ENCODE assay signal across 24 cellular contexts in the genomic region with DNA sequence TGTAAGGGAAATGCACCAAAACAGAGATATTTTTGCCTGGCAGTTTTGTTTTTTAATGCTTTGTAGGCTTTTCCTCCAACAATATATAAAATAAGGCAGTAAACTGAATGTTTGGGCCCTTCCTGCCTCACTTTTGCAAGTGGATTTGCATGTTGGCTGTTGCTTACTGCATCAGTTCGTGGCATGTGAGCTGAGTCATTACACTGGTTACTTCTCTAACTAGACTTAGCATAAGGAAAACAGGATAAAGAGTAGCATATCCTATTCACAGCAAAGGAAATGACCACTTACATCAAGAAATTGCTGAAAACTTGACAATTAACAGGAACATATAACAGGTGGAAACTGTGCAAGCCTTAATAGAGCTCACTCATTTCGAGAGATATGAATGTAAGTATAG.
DNase-seq lines count a peak whose midpoint lies in the region; ATAC-seq lines count a peak whose summit lies in the region.
"Had no signal": no experiment of that assay in that cellular context is flagged by ENCODE, and none has a peak within 500 bp of the region (broad histone marks: within the 10 kb centered on the region; RNA-seq: fewer than 3 reads in every experiment).

No MANE protein-coding gene starts in this region.

- H3K9ac ChIP-seq in adipocyte (ENCODE audit: low read length) = no peak overlapping the region
- H3K9ac ChIP-seq: KMS-11 had no signal

- no peak overlapping the region for H3K4me3 ChIP-seq in adipocyte (ENCODE audit: low read length)
- H3K4me3 ChIP-seq in HAP-1 = no peak overlapping the region
- H3K4me3 ChIP-seq: lung, thoracic aorta, vagina had no signal

- H3K27me3 ChIP-seq in adipocyte (replicated peaks; ENCODE audit: control insufficient read depth, insufficient read depth, low read length) (no peaks in the 10 kb centered on the region), HAP-1 (ENCODE audit: low read depth) (no peaks in the 10 kb centered on the region)
- H3K27me3 ChIP-seq: vagina had no signal

- DNase-seq in HCEC 1CT = peak; percentile 28
- DNase-seq in adipocyte (ENCODE audit: low read depth) = peak; percentile 40
- DNase-seq in fibroblast of gingiva (ENCODE audit: low read depth) = peak; percentile 13
- no peak for DNase-seq in HAP-1 (ENCODE audit: low spot score in 2 of 2)
- DNase-seq in activated T-cell treated with anti-CD3 and anti-CD28 coated beads, Interleukin-2, amount 50 U/mL, for 24 hours = no peak
- no peak for DNase-seq in NCI-H526 treated with DMSO at 0.1 percent for 48 hours (lab: John Stamatoyannopoulos, UW)
- DNase-seq: activated CD4-positive, alpha-beta T cell treated with anti-CD3 and anti-CD28 coated beads for 48 hours; activated naive CD4-positive, alpha-beta T cell treated with Interleukin-2 at 50 U/mL for 16 hours; activated T-cell treated with anti-CD3 and anti-CD28 coated beads, Interleukin-2, amount 50 U/mL, for 48 hours; CD4-positive, CD25-positive, alpha-beta regulatory T cell; cerebellar nuclear complex; effector CD4-positive, alpha-beta T cell; glutamatergic neuron; NCI-H1694; NCI-H69; posterior cingulate gyrus; stimulated activated naive CD8-positive, alpha-beta T cell treated with anti-CD3 and anti-CD28 coated beads, Interleukin-15, Interleukin-2, amounts not matched to agents 100 U/mL and 50 U/mL, for 24 hours had no signal

- H3K9me3 ChIP-seq in adipocyte (ENCODE audit: control insufficient read depth, low read length) (no peaks in the 10 kb centered on the region), HAP-1 (no peaks in the 10 kb centered on the region)
- H3K9me3 ChIP-seq: thoracic aorta, vagina had no signal

- H3K4me3 Mint-ChIP-seq in activated T-cell treated with anti-CD3 and anti-CD28 coated beads, Interleukin-2, amount 50 U/mL, for 24 hours = no peak overlapping the region
- H3K4me3 Mint-ChIP-seq: CD4-positive, CD25-positive, alpha-beta regulatory T cell; neural crest cell had no signal

- H3K9me3 Mint-ChIP-seq in activated T-cell treated with anti-CD3 and anti-CD28 coated beads, Interleukin-2, amount 50 U/mL, for 24 hours = no peaks in the 10 kb centered on the region
- H3K9me3 Mint-ChIP-seq: neural crest cell had no signal

- no peaks in the 10 kb centered on the region for H3K36me3 Mint-ChIP-seq in activated T-cell treated with anti-CD3 and anti-CD28 coated beads, Interleukin-2, amount 50 U/mL, for 24 hours (ENCODE audit: low read depth)
- H3K36me3 Mint-ChIP-seq: CD4-positive, CD25-positive, alpha-beta regulatory T cell had no signal

- H3K36me3 ChIP-seq in adipocyte (ENCODE audit: control insufficient read depth, insufficient read depth, low read length, severe bottlenecking) (peaks cover 5% of the 10 kb centered on the region), HAP-1 (replicated peaks) (no peaks in the 10 kb centered on the region)
- H3K36me3 ChIP-seq: thoracic aorta, vagina had no signal

- H3K4me1 Mint-ChIP-seq in activated T-cell treated with anti-CD3 and anti-CD28 coated beads, Interleukin-2, amount 50 U/mL, for 24 hours (ENCODE audit: low read depth) = no peaks in the 10 kb centered on the region
- H3K4me1 Mint-ChIP-seq: CD4-positive, CD25-positive, alpha-beta regulatory T cell had no signal

- H3K4me1 ChIP-seq in adipocyte (ENCODE audit: control insufficient read depth, insufficient read depth, low read length) (peaks cover 35% of the 10 kb centered on the region), HAP-1 (no peaks in the 10 kb centered on the region)
- H3K4me1 ChIP-seq: vagina had no signal

- in situ Hi-C loops in HAP-1 (cut with MboI; ENCODE audit: low sequenced_read_pairs) = no loop called here

- ATAC-seq in GM19035 (IDR thresholded peaks at IDR 0.05; ENCODE audit: unreplicated experiment) = no peak
- ATAC-seq: sciatic nerve; stimulated activated naive CD8-positive, alpha-beta T cell treated with anti-CD3 and anti-CD28 coated beads, Interleukin-15, Interleukin-2, amounts not matched to agents 100 U/mL and 50 U/mL, for 24 hours had no signal

- H3K27ac Mint-ChIP-seq in activated T-cell treated with anti-CD3 and anti-CD28 coated beads, Interleukin-2, amount 50 U/mL, for 24 hours = no peak overlapping the region
- H3K27ac Mint-ChIP-seq: CD4-positive, CD25-positive, alpha-beta regulatory T cell had no signal

- H3K27me3 Mint-ChIP-seq in activated T-cell treated with anti-CD3 and anti-CD28 coated beads, Interleukin-2, amount 50 U/mL, for 24 hours = no peaks in the 10 kb centered on the region
- H3K27me3 Mint-ChIP-seq: CD4-positive, CD25-positive, alpha-beta regulatory T cell had no signal

Comparison
In these comparisons a context has a peak if more than half of its experiments do, and no peak if none do; other contexts are left out.
1. DNase-seq: peak in HCEC 1CT (single experiment), adipocyte (single experiment) and fibroblast of gingiva (single experiment); none in HAP-1 (0 of 2), activated T-cell treated with anti-CD3 and anti-CD28 coated beads, Interleukin-2, amount 50 U/mL, for 24 hours (single experiment) and NCI-H526 treated with DMSO at 0.1 percent for 48 hours (single experiment).